ENCODE assay signal across 12 cellular contexts in the genomic region with DNA sequence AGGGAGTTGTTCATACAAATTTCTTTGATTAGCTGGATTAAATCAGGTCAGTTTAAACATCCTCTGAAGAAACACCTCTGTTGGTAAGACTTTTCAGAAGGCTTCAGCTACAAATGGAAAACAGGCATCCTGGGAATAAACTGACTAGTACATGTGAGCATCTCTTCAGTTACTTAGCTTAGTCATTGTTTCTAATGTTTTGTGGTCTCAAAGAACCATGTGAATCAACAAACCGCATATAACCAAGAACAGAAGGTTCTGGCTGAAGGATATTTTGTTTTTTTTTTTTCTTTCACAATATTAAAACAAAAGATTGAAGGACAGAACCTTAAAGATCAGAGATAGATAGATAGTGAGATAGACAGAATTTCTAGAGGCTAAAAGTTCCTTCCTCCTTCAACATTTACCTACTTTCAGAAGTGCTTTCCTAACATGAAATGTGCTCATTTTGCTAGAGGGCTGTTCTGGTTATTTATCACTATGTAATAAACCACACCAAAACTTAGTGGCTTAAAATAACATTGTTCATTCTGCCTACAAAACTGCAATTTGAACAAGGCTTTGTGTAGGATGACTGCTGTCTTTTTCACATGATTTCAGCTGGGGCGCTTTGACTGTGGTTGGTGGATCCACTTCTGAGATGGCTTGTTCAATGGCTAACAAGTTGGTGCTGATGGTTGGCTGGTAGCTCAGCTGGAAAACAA.
A peak's percentile ranks its signal among the peaks of the same experiment; 100 is the strongest.
DNase-seq lines count a peak whose midpoint lies in the region; ATAC-seq and TF ChIP-seq lines count a peak whose summit lies in the region.
"Had no signal": no experiment of that assay in that cellular context is flagged by ENCODE, and none has a peak within 500 bp of the region (broad histone marks: within the 10 kb centered on the region; RNA-seq: fewer than 3 reads in every experiment).

No MANE protein-coding gene starts in this region.

- no peak overlapping the region for H3K4me2 ChIP-seq in fibroblast of lung (ENCODE audit: extremely low read depth, insufficient read depth, low read length)

- no peak for TF ChIP-seq POLR2A in lower leg skin (IDR thresholded peaks at IDR 0.05)

- in situ Hi-C loops in HAP-1 (cut with MboI; ENCODE audit: low sequenced_read_pairs): no loop called here

- H3K4me3 ChIP-seq in fibroblast of lung (replicated peaks in 1 of 4; ENCODE audit: control extremely low read depth in 1 of 4, insufficient read depth in 1 of 4, low read depth in 3 of 4, low read length in 4 of 4) (no peak overlapping the region), lower leg skin (ENCODE audit: low read depth, poor library complexity, severe bottlenecking) (no peak overlapping the region), HAP-1 (no peak overlapping the region)

- peak; percentile 67 for DNase-seq in EL
- peak; percentile 75 to 82 for DNase-seq in fibroblast of lung (ENCODE audit: low read depth in 2 of 2)
- DNase-seq in lower leg skin (ENCODE audit: low spot score in 2 of 2): no peak
- DNase-seq in GDM1 (lab: John Stamatoyannopoulos, UW): no peak
- no peak for DNase-seq in HAP-1 (ENCODE audit: low spot score in 2 of 2)
- DNase-seq in mucosa of gallbladder (ENCODE audit: low spot score): no peak
- DNase-seq: C1 segment of cervical spinal cord, endodermal cell, midbrain, NCI-H1048 had no signal

- H3K4me1 ChIP-seq in fibroblast of lung (ENCODE audit: control insufficient read depth, extremely low read depth, insufficient read depth, low read length): no peaks in the 10 kb centered on the region
- no peaks in the 10 kb centered on the region for H3K4me1 ChIP-seq in HAP-1

- H3K9me3 ChIP-seq in fibroblast of lung (ENCODE audit: control insufficient read depth, insufficient read depth, low read depth, low read length) (no peaks in the 10 kb centered on the region), HAP-1 (no peaks in the 10 kb centered on the region)

- WGBS in lower leg skin, 2 donors: 46 to 57% methylated on average over 2 of the region's 2 CpGs

- peak overlapping the region; percentile 4 for H3K27ac ChIP-seq in fibroblast of lung (ENCODE audit: insufficient read depth, low read length)

- H2AFZ ChIP-seq in fibroblast of lung (ENCODE audit: low read length): no peak overlapping the region

- ATAC-seq in GM21529 (IDR thresholded peaks at IDR 0.05; ENCODE audit: unreplicated experiment) (peak; percentile 57), HG03432 (IDR thresholded peaks at IDR 0.05; ENCODE audit: unreplicated experiment) (peak; percentile 71)

- no peaks in the 10 kb centered on the region for H4K20me1 ChIP-seq in fibroblast of lung (ENCODE audit: control insufficient read depth, extremely low read depth, insufficient read depth, low read length)

- H3K79me2 ChIP-seq in fibroblast of lung (ENCODE audit: control insufficient read depth, insufficient read depth, low read length): no peaks in the 10 kb centered on the region

- intact Hi-C loops in lower leg skin (cut with DNase I; ENCODE audit: low total_unique reads): no loop called here

- H3K9ac ChIP-seq in fibroblast of lung (ENCODE audit: insufficient read depth, low read length): no peak overlapping the region

- H3K27me3 ChIP-seq in fibroblast of lung (ENCODE audit: control insufficient read depth, insufficient read depth, low read length) (no peaks in the 10 kb centered on the region), HAP-1 (ENCODE audit: low read depth) (no peaks in the 10 kb centered on the region)

- TF ChIP-seq CTCF in fibroblast of lung (conservative IDR thresholded peaks at IDR 0.05 in 1 of 2, IDR thresholded peaks at IDR 0.05 in 1 of 2; ENCODE audit: low read depth in 1 of 2, low read length in 2 of 2) (no peak), lower leg skin (IDR thresholded peaks at IDR 0.05) (no peak)

- H3K36me3 ChIP-seq in fibroblast of lung (ENCODE audit: control insufficient read depth, insufficient read depth, low read length): no peaks in the 10 kb centered on the region
- no peaks in the 10 kb centered on the region for H3K36me3 ChIP-seq in HAP-1 (replicated peaks)

Comparison
In these comparisons a context has a peak if more than half of its experiments do, and no peak if none do; other contexts are left out.
1. DNase-seq: peak in EL (single experiment) and fibroblast of lung (2 of 2); none in lower leg skin (0 of 2), GDM1 (single experiment), HAP-1 (0 of 2) and mucosa of gallbladder (single experiment).